Comparison of ENCODE assay signal across 15 cellular contexts in the genomic region with DNA sequence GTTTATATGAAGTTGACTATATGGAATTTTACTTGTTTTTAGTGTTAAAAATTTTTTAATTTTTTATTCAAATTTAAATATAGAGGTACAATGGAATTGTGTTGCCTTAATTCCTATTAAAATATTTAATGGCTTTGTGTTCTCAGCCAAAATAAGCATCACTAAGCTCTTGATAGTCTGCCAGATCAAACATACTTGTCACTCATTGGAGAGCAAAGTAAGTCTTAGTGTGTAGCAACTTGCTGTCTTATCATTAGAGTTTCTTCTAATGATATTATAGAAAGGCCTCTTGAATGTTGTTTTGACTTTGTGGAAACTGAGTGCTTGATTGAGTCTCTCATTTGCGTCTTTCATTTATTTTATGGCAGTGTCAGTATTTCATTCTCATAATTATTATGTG.
"Had no signal": no experiment of that assay in that cellular context is flagged by ENCODE, and none has a peak within 500 bp of the region (broad histone marks: within the 10 kb centered on the region; RNA-seq: fewer than 3 reads in every experiment).

No MANE protein-coding gene starts in this region.

- DNase-seq: activated T-cell treated with anti-CD3 and anti-CD28 coated beads, Interleukin-2, amount 50 U/mL, for 48 hours; esophagus squamous epithelium; hippocampal formation; left ventricle myocardium superior; stimulated activated CD4-positive, alpha-beta T cell treated with anti-CD3 and anti-CD28 coated beads, Interleukin-15, amount 100 ng/mL, for 24 hours; stimulated activated CD4-positive, alpha-beta T cell treated with anti-CD3 and anti-CD28 coated beads, Interleukin-4, amount 100 ng/mL, for 1 hour; stimulated activated naive CD4-positive, alpha-beta T cell treated with Interleukin-2 at 50 U/mL for 16 hours; substantia nigra; T-cell; T-helper 9 cell; uterus had no signal

- H3K27me3 Mint-ChIP-seq: natural killer cell treated with Interleukin-12 subunit alpha and Interleukin-12 subunit beta and Interleukin-15 and Interleukin-18, amount 100 ng/mL, for 72 hours; T-cell had no signal

- H3K36me3 ChIP-seq: uterus had no signal

- ATAC-seq: activated CD4-positive, CD25-positive, alpha-beta regulatory T cell treated with anti-CD3 and anti-CD28 coated beads, Interleukin-2, amount 50 U/mL, for 24 hours; left ventricle myocardium superior; natural killer cell treated with Interleukin-12 subunit alpha and Interleukin-12 subunit beta and Interleukin-15 and Interleukin-18, amount 100 ng/mL, for 72 hours; T-cell had no signal

- H3K4me3 Mint-ChIP-seq: natural killer cell treated with Interleukin-12 subunit alpha and Interleukin-12 subunit beta and Interleukin-15 and Interleukin-18, amount 100 ng/mL, for 72 hours; T-cell had no signal

- H3K9me3 ChIP-seq: esophagus squamous epithelium, tibial nerve, uterus had no signal

- H3K27me3 ChIP-seq: esophagus squamous epithelium, tibial nerve, uterus had no signal

- H3K27ac ChIP-seq: coronary artery, esophagus squamous epithelium, tibial nerve, uterus had no signal

- H3K27ac Mint-ChIP-seq: natural killer cell treated with Interleukin-12 subunit alpha and Interleukin-12 subunit beta and Interleukin-15 and Interleukin-18, amount 100 ng/mL, for 72 hours; T-cell had no signal

- H3K4me3 ChIP-seq: coronary artery, esophagus squamous epithelium, tibial nerve, uterus had no signal

- H3K9me3 Mint-ChIP-seq: natural killer cell treated with Interleukin-12 subunit alpha and Interleukin-12 subunit beta and Interleukin-15 and Interleukin-18, amount 100 ng/mL, for 72 hours; T-cell had no signal

- H3K4me1 ChIP-seq: esophagus squamous epithelium, uterus had no signal
